1 cellular context compared by ENCODE assay signal in the genomic region with DNA sequence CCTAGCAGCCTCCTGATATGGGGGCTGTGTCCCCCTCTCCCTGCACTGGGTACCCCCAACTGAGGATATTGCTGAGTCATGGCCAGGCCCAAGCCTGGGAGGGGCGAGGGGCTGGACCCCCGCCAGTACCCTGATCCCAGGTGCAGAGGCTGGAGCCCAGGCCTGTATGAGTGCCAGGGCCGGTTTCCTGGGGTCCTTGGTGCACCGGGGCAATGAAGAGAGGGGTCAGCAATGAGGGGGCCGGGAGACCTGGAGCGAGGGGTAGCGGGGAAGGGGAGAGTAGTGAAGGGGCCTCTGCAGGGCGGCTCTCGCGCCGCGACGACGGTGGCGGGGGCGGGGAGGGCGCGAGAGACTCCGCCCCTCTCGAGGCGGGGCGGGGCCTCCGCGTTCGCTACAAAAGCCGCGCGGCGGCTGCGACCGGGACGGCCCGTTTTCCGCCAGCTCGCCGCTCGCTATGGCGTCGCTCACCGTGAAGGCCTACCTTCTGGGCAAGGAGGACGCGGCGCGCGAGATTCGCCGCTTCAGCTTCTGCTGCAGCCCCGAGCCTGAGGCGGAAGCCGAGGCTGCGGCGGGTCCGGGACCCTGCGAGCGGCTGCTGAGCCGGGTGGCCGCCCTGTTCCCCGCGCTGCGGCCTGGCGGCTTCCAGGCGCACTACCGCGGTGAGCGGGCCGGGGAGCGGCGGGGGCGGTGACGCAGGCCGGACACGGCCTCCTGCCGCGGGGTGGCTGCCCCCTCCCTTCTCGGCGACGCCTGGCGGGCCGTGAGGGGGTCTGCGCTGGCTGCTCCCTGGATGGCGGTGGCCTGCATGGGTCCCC.
TF ChIP-seq lines count a peak whose summit lies in the region.

A gene (plus strand): TSS at position 423 of the 815 bp plus-strand sequence. CDS start 32 bp downstream, at position 455.

TF ChIP-seq in HepG2, 621 proteins besides CTCF, POLR2A, EP300 and RAD21 (continued from another document and continues in another):
- TF ChIP-seq, protein P1, sequence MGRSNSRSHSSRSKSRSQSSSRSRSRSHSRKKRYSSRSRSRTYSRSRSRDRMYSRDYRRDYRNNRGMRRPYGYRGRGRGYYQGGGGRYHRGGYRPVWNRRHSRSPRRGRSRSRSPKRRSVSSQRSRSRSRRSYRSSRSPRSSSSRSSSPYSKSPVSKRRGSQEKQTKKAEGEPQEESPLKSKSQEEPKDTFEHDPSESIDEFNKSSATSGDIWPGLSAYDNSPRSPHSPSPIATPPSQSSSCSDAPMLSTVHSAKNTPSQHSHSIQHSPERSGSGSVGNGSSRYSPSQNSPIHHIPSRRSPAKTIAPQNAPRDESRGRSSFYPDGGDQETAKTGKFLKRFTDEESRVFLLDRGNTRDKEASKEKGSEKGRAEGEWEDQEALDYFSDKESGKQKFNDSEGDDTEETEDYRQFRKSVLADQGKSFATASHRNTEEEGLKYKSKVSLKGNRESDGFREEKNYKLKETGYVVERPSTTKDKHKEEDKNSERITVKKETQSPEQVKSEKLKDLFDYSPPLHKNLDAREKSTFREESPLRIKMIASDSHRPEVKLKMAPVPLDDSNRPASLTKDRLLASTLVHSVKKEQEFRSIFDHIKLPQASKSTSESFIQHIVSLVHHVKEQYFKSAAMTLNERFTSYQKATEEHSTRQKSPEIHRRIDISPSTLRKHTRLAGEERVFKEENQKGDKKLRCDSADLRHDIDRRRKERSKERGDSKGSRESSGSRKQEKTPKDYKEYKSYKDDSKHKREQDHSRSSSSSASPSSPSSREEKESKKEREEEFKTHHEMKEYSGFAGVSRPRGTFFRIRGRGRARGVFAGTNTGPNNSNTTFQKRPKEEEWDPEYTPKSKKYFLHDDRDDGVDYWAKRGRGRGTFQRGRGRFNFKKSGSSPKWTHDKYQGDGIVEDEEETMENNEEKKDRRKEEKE (IDR thresholded peaks at IDR 0.05) = no peak
- TF ChIP-seq, protein P2, sequence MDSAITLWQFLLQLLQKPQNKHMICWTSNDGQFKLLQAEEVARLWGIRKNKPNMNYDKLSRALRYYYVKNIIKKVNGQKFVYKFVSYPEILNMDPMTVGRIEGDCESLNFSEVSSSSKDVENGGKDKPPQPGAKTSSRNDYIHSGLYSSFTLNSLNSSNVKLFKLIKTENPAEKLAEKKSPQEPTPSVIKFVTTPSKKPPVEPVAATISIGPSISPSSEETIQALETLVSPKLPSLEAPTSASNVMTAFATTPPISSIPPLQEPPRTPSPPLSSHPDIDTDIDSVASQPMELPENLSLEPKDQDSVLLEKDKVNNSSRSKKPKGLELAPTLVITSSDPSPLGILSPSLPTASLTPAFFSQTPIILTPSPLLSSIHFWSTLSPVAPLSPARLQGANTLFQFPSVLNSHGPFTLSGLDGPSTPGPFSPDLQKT (CRISPR knock-in tag; IDR thresholded peaks at IDR 0.05; ENCODE audit: borderline replicate concordance) = no peak
- TF ChIP-seq, protein P3, sequence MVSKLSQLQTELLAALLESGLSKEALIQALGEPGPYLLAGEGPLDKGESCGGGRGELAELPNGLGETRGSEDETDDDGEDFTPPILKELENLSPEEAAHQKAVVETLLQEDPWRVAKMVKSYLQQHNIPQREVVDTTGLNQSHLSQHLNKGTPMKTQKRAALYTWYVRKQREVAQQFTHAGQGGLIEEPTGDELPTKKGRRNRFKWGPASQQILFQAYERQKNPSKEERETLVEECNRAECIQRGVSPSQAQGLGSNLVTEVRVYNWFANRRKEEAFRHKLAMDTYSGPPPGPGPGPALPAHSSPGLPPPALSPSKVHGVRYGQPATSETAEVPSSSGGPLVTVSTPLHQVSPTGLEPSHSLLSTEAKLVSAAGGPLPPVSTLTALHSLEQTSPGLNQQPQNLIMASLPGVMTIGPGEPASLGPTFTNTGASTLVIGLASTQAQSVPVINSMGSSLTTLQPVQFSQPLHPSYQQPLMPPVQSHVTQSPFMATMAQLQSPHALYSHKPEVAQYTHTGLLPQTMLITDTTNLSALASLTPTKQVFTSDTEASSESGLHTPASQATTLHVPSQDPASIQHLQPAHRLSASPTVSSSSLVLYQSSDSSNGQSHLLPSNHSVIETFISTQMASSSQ (IDR thresholded peaks at IDR 0.05; ENCODE audit: low read depth) = 0 out of 2 replicates have a peak, but pooled peaks have one; percentile 2
- TF ChIP-seq, protein P3 (CRISPR knock-in tag; IDR thresholded peaks at IDR 0.05; ENCODE audit: borderline replicate concordance) = peak; percentile 58; the same call in 1 of the 2 replicates
- TF ChIP-seq, protein P4, sequence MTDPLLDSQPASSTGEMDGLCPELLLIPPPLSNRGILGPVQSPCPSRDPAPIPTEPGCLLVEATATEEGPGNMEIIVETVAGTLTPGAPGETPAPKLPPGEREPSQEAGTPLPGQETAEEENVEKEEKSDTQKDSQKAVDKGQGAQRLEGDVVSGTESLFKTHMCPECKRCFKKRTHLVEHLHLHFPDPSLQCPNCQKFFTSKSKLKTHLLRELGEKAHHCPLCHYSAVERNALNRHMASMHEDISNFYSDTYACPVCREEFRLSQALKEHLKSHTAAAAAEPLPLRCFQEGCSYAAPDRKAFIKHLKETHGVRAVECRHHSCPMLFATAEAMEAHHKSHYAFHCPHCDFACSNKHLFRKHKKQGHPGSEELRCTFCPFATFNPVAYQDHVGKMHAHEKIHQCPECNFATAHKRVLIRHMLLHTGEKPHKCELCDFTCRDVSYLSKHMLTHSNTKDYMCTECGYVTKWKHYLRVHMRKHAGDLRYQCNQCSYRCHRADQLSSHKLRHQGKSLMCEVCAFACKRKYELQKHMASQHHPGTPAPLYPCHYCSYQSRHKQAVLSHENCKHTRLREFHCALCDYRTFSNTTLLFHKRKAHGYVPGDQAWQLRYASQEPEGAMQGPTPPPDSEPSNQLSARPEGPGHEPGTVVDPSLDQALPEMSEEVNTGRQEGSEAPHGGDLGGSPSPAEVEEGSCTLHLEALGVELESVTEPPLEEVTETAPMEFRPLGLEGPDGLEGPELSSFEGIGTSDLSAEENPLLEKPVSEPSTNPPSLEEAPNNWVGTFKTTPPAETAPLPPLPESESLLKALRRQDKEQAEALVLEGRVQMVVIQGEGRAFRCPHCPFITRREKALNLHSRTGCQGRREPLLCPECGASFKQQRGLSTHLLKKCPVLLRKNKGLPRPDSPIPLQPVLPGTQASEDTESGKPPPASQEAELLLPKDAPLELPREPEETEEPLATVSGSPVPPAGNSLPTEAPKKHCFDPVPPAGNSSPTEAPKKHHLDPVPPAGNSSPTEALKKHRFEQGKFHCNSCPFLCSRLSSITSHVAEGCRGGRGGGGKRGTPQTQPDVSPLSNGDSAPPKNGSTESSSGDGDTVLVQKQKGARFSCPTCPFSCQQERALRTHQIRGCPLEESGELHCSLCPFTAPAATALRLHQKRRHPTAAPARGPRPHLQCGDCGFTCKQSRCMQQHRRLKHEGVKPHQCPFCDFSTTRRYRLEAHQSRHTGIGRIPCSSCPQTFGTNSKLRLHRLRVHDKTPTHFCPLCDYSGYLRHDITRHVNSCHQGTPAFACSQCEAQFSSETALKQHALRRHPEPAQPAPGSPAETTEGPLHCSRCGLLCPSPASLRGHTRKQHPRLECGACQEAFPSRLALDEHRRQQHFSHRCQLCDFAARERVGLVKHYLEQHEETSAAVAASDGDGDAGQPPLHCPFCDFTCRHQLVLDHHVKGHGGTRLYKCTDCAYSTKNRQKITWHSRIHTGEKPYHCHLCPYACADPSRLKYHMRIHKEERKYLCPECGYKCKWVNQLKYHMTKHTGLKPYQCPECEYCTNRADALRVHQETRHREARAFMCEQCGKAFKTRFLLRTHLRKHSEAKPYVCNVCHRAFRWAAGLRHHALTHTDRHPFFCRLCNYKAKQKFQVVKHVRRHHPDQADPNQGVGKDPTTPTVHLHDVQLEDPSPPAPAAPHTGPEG (CRISPR knock-in tag; IDR thresholded peaks at IDR 0.05) = peak; percentile 56
- TF ChIP-seq ZNF839 (CRISPR knock-in tag; IDR thresholded peaks at IDR 0.05; ENCODE audit: borderline replicate concordance) (no peak), ZFP36 (IDR thresholded peaks at IDR 0.05; ENCODE audit: borderline replicate concordance, low read depth, low read length, partially characterized antibody) (no peak), MED13 (CRISPR knock-in tag; IDR thresholded peaks at IDR 0.05) (0 out of 2 replicates have a peak, but pooled peaks have one; percentile 26), SAFB2 (CRISPR knock-in tag; IDR thresholded peaks at IDR 0.05; ENCODE audit: borderline replicate concordance, low read depth) (0 out of 2 replicates have a peak, but pooled peaks have one; percentile 35), ZNF747 (CRISPR knock-in tag; IDR thresholded peaks at IDR 0.05; ENCODE audit: borderline replicate concordance) (0 out of 2 replicates have a peak, but pooled peaks have one; percentile 56), ZNF446 (CRISPR knock-in tag; IDR thresholded peaks at IDR 0.05) (0 out of 2 replicates have a peak, but pooled peaks have one; percentile 69), POLR2AphosphoS2 (IDR thresholded peaks at IDR 0.05; ENCODE audit: low read depth, low read length) (peak; percentile 64; the same call in 1 of the 2 replicates), MLLT10 (CRISPR knock-in tag; IDR thresholded peaks at IDR 0.05) (no peak), ZFP36L2 (CRISPR knock-in tag; IDR thresholded peaks at IDR 0.05) (no peak; the same call in 1 of the 2 replicates), TARDBP (CRISPR knock-in tag; IDR thresholded peaks at IDR 0.05) (peak; percentile 10; the same call in 1 of the 2 replicates), HHEX (CRISPR knock-in tag; IDR thresholded peaks at IDR 0.05) (no peak), SOX6 (IDR thresholded peaks at IDR 0.05) (no peak), SOX6 (CRISPR knock-in tag; IDR thresholded peaks at IDR 0.05) (peak; percentile 21; the same call in 1 of the 2 replicates), GATAD1 (CRISPR knock-in tag; IDR thresholded peaks at IDR 0.05) (0 out of 2 replicates have a peak, but pooled peaks have one; percentile 43), ZNF235 (CRISPR knock-in tag; IDR thresholded peaks at IDR 0.05; ENCODE audit: borderline replicate concordance) (0 out of 2 replicates have a peak, but pooled peaks have one; percentile 28)
- TF ChIP-seq, protein P5, sequence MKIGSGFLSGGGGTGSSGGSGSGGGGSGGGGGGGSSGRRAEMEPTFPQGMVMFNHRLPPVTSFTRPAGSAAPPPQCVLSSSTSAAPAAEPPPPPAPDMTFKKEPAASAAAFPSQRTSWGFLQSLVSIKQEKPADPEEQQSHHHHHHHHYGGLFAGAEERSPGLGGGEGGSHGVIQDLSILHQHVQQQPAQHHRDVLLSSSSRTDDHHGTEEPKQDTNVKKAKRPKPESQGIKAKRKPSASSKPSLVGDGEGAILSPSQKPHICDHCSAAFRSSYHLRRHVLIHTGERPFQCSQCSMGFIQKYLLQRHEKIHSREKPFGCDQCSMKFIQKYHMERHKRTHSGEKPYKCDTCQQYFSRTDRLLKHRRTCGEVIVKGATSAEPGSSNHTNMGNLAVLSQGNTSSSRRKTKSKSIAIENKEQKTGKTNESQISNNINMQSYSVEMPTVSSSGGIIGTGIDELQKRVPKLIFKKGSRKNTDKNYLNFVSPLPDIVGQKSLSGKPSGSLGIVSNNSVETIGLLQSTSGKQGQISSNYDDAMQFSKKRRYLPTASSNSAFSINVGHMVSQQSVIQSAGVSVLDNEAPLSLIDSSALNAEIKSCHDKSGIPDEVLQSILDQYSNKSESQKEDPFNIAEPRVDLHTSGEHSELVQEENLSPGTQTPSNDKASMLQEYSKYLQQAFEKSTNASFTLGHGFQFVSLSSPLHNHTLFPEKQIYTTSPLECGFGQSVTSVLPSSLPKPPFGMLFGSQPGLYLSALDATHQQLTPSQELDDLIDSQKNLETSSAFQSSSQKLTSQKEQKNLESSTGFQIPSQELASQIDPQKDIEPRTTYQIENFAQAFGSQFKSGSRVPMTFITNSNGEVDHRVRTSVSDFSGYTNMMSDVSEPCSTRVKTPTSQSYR (CRISPR knock-in tag; IDR thresholded peaks at IDR 0.05; ENCODE audit: borderline replicate concordance) = peak; percentile 59
- TF ChIP-seq, protein P6, sequence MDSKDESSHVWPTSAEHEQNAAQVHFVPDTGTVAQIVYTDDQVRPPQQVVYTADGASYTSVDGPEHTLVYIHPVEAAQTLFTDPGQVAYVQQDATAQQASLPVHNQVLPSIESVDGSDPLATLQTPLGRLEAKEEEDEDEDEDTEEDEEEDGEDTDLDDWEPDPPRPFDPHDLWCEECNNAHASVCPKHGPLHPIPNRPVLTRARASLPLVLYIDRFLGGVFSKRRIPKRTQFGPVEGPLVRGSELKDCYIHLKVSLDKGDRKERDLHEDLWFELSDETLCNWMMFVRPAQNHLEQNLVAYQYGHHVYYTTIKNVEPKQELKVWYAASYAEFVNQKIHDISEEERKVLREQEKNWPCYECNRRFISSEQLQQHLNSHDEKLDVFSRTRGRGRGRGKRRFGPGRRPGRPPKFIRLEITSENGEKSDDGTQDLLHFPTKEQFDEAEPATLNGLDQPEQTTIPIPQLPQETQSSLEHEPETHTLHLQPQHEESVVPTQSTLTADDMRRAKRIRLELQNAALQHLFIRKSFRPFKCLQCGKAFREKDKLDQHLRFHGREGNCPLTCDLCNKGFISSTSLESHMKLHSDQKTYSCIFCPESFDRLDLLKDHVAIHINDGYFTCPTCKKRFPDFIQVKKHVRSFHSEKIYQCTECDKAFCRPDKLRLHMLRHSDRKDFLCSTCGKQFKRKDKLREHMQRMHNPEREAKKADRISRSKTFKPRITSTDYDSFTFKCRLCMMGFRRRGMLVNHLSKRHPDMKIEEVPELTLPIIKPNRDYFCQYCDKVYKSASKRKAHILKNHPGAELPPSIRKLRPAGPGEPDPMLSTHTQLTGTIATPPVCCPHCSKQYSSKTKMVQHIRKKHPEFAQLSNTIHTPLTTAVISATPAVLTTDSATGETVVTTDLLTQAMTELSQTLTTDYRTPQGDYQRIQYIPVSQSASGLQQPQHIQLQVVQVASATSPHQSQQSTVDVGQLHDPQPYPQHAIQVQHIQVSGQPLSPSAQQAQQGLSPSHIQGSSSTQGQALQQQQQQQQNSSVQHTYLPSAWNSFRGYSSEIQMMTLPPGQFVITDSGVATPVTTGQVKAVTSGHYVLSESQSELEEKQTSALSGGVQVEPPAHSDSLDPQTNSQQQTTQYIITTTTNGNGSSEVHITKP (CRISPR knock-in tag; IDR thresholded peaks at IDR 0.05; ENCODE audit: low read depth) = no peak; the same call in 1 of the 2 replicates
- TF ChIP-seq, protein P7, sequence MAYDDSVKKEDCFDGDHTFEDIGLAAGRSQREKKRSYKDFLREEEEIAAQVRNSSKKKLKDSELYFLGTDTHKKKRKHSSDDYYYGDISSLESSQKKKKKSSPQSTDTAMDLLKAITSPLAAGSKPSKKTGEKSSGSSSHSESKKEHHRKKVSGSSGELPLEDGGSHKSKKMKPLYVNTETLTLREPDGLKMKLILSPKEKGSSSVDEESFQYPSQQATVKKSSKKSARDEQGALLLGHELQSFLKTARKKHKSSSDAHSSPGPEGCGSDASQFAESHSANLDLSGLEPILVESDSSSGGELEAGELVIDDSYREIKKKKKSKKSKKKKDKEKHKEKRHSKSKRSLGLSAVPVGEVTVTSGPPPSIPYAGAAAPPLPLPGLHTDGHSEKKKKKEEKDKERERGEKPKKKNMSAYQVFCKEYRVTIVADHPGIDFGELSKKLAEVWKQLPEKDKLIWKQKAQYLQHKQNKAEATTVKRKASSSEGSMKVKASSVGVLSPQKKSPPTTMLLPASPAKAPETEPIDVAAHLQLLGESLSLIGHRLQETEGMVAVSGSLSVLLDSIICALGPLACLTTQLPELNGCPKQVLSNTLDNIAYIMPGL (CRISPR knock-in tag; IDR thresholded peaks at IDR 0.05; ENCODE audit: borderline replicate concordance in 1 of 2, low read depth in 1 of 2) = peak; percentile 13 to 55; a peak in 3 of 4 replicates
